Comparison of ENCODE assay signal across 9 cellular contexts in the genomic region with DNA sequence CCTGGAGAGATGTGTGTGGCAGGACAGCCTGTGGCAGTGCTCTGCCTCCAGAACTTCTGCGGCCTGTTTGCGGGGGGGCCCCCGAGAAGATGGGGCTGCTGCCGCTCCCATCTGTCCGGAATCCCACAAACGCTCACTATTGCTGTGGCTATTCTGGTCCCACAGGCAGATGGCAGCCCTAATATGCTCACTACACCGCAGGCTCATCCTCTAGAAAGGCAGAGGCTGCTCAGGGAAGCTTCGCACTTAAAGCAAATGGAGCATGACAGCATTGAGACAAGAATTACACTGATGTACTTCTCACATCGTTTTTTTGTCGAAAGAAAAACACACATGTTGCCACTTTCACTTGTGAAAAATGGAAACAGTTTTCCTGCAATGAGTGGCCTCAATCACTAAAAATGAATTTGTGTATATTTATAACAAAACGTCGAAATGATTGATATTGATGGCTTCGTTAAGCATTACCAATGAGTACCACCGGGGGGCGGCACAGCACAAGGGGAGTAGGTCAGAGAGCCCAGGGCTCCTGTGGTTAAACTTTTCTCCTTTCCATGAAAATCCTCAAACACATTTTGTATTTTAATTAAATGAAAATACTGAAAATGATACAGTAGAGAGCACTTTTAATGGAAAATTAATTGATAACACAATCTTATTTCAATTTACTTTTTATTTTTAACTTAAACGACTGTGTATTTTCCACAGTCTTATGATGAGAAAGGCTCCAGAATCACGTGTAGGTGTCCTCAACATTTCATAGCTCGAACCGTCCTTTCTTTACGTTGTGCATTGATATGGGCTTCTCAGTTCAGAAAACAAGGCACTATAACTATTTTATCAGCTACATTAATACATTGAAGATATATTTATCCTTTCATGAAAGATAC.
A peak's percentile ranks its signal among the peaks of the same experiment; 100 is the strongest.
DNase-seq lines count a peak whose midpoint lies in the region; ATAC-seq and TF ChIP-seq lines count a peak whose summit lies in the region.
"Had no signal": no experiment of that assay in that cellular context is flagged by ENCODE, and none has a peak within 500 bp of the region (broad histone marks: within the 10 kb centered on the region; RNA-seq: fewer than 3 reads in every experiment).

No MANE protein-coding gene starts in this region.

- no peak overlapping the region for H3K4me3 Mint-ChIP-seq in GM23338
- H3K4me3 Mint-ChIP-seq: IgD-negative memory B cell had no signal

- no peaks in the 10 kb centered on the region for H3K79me2 ChIP-seq in GM23338 (replicated peaks; ENCODE audit: insufficient read depth)

- peak overlapping the region; percentile 75 for H3K27ac ChIP-seq in BLaER1
- no peak overlapping the region for H3K27ac ChIP-seq in GM23338 (ENCODE audit: low read depth)
- no peak overlapping the region for H3K27ac ChIP-seq in gastrocnemius medialis

- DNase-seq in GM23338 (ENCODE audit: low spot score) (peak; percentile 84), NCI-H524 (lab: John Stamatoyannopoulos, UW) (peak; percentile 69 to 94), amniotic epithelial cell (ENCODE audit: low read depth) (peak; percentile 33), left ventricle myocardium superior (peak; percentile 74), gastrocnemius medialis (peak in 1 of 2 donors; percentile 22), T-helper 9 cell (no peak)

- H3K4me1 ChIP-seq in BLaER1 (peaks cover 93% of the 10 kb centered on the region), GM23338 (ENCODE audit: insufficient read depth) (no peaks in the 10 kb centered on the region), gastrocnemius medialis (peaks cover 0 to 9% of the 10 kb centered on the region in 2 donors)

- H3K4me3 ChIP-seq in BLaER1: peak overlapping the region; percentile 17; the same call in 1 of the 2 replicates
- H3K4me3 ChIP-seq in GM23338: no peak overlapping the region
- no peak overlapping the region for H3K4me3 ChIP-seq in gastrocnemius medialis

- peak overlapping the region; percentile 15; the same call in 1 of the 2 replicates for H3K9ac ChIP-seq in BLaER1

- H3K27me3 ChIP-seq in BLaER1: no peaks in the 10 kb centered on the region
- no peaks in the 10 kb centered on the region for H3K27me3 ChIP-seq in GM23338 (ENCODE audit: insufficient read depth)
- no peaks in the 10 kb centered on the region for H3K27me3 ChIP-seq in gastrocnemius medialis

- H3K27me3 Mint-ChIP-seq in GM23338 (ENCODE audit: insufficient read depth, low read depth, poor library complexity): peaks cover 7% of the 10 kb centered on the region

- no peaks in the 10 kb centered on the region for H3K9me2 ChIP-seq in GM23338 (ENCODE audit: insufficient read depth)

- H3F3A ChIP-seq in GM23338 (replicated peaks; ENCODE audit: low read depth): no peaks in the 10 kb centered on the region

- H3K36me3 ChIP-seq in BLaER1: no peaks in the 10 kb centered on the region
- no peaks in the 10 kb centered on the region for H3K36me3 ChIP-seq in GM23338 (ENCODE audit: insufficient read depth)
- H3K36me3 ChIP-seq in gastrocnemius medialis: no peaks in the 10 kb centered on the region

- TF ChIP-seq CTCF in GM23338 (conservative IDR thresholded peaks at IDR 0.05; ENCODE audit: low read depth in 2 of 2) (peak; percentile 90 to 99), gastrocnemius medialis (IDR thresholded peaks at IDR 0.05 in 4 of 5, conservative IDR thresholded peaks at IDR 0.05 in 1 of 5) (peak; percentile 84 to 96 (median 87))

- intact Hi-C loops in left ventricle myocardium superior (cut with micrococcal nuclease): loop anchor here (2.0 kb wide), 1 partner anchor 285 kb away; no protein-coding TSS in a partner anchor
- intact Hi-C loops in gastrocnemius medialis (cut with DNase I; ENCODE audit: low total_unique reads): loop anchor here (1.0 kb wide), 1 partner anchor 288 kb away; no protein-coding TSS in a partner anchor

- peak overlapping the region; percentile 94 for H3K4me2 ChIP-seq in BLaER1
- no peak overlapping the region for H3K4me2 ChIP-seq in GM23338

- H2AFZ ChIP-seq in GM23338: no peak overlapping the region

- peaks cover 36% of the 10 kb centered on the region for H3K4me1 Mint-ChIP-seq in GM23338

- TF ChIP-seq POLR2A in gastrocnemius medialis (IDR thresholded peaks at IDR 0.05): peak in 1 of 2 donors; percentile 3

- H3K36me3 Mint-ChIP-seq in GM23338 (ENCODE audit: low read depth): peaks cover 7% of the 10 kb centered on the region
- H3K36me3 Mint-ChIP-seq: IgD-negative memory B cell had no signal

- H3K27ac Mint-ChIP-seq in GM23338: no peak overlapping the region

- H4K20me1 ChIP-seq in BLaER1: 0 out of 2 replicates have a peak, but pooled peaks cover 10% of the 10 kb centered on the region
- H4K20me1 ChIP-seq in GM23338 (replicated peaks; ENCODE audit: insufficient read depth): no peaks in the 10 kb centered on the region

- H3K9me3 ChIP-seq in BLaER1 (peaks cover 6% of the 10 kb centered on the region; the same call in 1 of the 2 replicates), gastrocnemius medialis (no peaks in the 10 kb centered on the region)

- 0 out of 3 replicates have a peak, but pooled peaks cover 5% of the 10 kb centered on the region for H3K9me3 Mint-ChIP-seq in GM23338
- H3K9me3 Mint-ChIP-seq: IgD-negative memory B cell had no signal

- ATAC-seq in GM23338 (peak; percentile 11; the same call in 2 of the 3 replicates), left ventricle myocardium superior (peak; percentile 53), gastrocnemius medialis (peak in 1 of 2 donors; percentile 32), GM19324 (IDR thresholded peaks at IDR 0.05; ENCODE audit: low FRiP score, unreplicated experiment) (no peak)

- in situ Hi-C loops in gastrocnemius medialis (cut with MboI; ENCODE audit: low sequenced_read_pairs in 4 of 4): loop anchor here in 2 of 4 donors (5.0 kb wide), 2 partner anchors 285 to 290 kb away; no protein-coding TSS in a partner anchor

TF ChIP-seq in GM23338, 12 proteins besides CTCF, POLR2A, EP300 and RAD21 (continues in another document):
- TF ChIP-seq EZH2phosphoT487 (IDR thresholded peaks at IDR 0.05; ENCODE audit: unreplicated experiment) (no peak), STAT1 (IDR thresholded peaks at IDR 0.05; ENCODE audit: unreplicated experiment) (no peak), CREB1 (CRISPR knock-in tag; IDR thresholded peaks at IDR 0.05; ENCODE audit: low read depth) (no peak), NANOG (IDR thresholded peaks at IDR 0.05; ENCODE audit: borderline replicate concordance) (no peak), ZNF331 (CRISPR knock-in tag; IDR thresholded peaks at IDR 0.05; ENCODE audit: low read depth) (no peak), POLR2AphosphoS5 (IDR thresholded peaks at IDR 0.05; ENCODE audit: low read depth) (no peak)
- TF ChIP-seq, protein P1, sequence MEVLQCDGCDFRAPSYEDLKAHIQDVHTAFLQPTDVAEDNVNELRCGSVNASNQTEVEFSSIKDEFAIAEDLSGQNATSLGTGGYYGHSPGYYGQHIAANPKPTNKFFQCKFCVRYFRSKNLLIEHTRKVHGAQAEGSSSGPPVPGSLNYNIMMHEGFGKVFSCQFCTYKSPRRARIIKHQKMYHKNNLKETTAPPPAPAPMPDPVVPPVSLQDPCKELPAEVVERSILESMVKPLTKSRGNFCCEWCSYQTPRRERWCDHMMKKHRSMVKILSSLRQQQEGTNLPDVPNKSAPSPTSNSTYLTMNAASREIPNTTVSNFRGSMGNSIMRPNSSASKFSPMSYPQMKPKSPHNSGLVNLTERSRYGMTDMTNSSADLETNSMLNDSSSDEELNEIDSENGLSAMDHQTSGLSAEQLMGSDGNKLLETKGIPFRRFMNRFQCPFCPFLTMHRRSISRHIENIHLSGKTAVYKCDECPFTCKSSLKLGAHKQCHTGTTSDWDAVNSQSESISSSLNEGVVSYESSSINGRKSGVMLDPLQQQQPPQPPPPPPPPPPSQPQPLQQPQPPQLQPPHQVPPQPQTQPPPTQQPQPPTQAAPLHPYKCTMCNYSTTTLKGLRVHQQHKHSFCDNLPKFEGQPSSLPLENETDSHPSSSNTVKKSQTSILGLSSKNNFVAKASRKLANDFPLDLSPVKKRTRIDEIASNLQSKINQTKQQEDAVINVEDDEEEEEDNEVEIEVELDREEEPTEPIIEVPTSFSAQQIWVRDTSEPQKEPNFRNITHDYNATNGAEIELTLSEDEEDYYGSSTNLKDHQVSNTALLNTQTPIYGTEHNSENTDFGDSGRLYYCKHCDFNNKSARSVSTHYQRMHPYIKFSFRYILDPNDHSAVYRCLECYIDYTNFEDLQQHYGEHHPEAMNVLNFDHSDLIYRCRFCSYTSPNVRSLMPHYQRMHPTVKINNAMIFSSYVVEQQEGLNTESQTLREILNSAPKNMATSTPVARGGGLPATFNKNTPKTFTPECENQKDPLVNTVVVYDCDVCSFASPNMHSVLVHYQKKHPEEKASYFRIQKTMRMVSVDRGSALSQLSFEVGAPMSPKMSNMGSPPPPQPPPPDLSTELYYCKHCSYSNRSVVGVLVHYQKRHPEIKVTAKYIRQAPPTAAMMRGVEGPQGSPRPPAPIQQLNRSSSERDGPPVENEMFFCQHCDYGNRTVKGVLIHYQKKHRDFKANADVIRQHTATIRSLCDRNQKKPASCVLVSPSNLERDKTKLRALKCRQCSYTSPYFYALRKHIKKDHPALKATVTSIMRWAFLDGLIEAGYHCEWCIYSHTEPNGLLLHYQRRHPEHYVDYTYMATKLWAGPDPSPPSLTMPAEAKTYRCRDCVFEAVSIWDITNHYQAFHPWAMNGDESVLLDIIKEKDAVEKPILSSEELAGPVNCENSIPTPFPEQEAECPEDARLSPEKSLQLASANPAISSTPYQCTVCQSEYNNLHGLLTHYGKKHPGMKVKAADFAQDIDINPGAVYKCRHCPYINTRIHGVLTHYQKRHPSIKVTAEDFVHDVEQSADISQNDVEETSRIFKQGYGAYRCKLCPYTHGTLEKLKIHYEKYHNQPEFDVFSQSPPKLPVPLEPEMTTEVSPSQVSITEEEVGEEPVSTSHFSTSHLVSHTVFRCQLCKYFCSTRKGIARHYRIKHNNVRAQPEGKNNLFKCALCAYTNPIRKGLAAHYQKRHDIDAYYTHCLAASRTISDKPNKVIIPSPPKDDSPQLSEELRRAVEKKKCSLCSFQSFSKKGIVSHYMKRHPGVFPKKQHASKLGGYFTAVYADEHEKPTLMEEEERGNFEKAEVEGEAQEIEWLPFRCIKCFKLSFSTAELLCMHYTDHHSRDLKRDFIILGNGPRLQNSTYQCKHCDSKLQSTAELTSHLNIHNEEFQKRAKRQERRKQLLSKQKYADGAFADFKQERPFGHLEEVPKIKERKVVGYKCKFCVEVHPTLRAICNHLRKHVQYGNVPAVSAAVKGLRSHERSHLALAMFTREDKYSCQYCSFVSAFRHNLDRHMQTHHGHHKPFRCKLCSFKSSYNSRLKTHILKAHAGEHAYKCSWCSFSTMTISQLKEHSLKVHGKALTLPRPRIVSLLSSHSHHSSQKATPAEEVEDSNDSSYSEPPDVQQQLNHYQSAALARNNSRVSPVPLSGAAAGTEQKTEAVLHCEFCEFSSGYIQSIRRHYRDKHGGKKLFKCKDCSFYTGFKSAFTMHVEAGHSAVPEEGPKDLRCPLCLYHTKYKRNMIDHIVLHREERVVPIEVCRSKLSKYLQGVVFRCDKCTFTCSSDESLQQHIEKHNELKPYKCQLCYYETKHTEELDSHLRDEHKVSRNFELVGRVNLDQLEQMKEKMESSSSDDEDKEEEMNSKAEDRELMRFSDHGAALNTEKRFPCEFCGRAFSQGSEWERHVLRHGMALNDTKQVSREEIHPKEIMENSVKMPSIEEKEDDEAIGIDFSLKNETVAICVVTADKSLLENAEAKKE (CRISPR knock-in tag; IDR thresholded peaks at IDR 0.05): no peak
